In genomic region chr14:96781371-96781770, GRCh38 we compare ENCODE assay signal across 1 cellular context.
TF ChIP-seq lines count a peak whose summit lies in the region.

No MANE protein-coding gene starts in this region.

TF ChIP-seq in GM23338, 12 proteins besides CTCF, POLR2A, EP300 and RAD21 (continued from another document):
- TF ChIP-seq REST (IDR thresholded peaks at IDR 0.05; ENCODE audit: unreplicated experiment) (no peak), CREB1 (CRISPR knock-in tag; IDR thresholded peaks at IDR 0.05; ENCODE audit: low read depth) (no peak), EZH2 (IDR thresholded peaks at IDR 0.05; ENCODE audit: low read depth, unreplicated experiment) (no peak), ETS1 (IDR thresholded peaks at IDR 0.05) (no peak), JUNB (IDR thresholded peaks at IDR 0.05; ENCODE audit: unreplicated experiment) (no peak), NANOG (IDR thresholded peaks at IDR 0.05; ENCODE audit: borderline replicate concordance) (no peak)
